In the genomic region with DNA sequence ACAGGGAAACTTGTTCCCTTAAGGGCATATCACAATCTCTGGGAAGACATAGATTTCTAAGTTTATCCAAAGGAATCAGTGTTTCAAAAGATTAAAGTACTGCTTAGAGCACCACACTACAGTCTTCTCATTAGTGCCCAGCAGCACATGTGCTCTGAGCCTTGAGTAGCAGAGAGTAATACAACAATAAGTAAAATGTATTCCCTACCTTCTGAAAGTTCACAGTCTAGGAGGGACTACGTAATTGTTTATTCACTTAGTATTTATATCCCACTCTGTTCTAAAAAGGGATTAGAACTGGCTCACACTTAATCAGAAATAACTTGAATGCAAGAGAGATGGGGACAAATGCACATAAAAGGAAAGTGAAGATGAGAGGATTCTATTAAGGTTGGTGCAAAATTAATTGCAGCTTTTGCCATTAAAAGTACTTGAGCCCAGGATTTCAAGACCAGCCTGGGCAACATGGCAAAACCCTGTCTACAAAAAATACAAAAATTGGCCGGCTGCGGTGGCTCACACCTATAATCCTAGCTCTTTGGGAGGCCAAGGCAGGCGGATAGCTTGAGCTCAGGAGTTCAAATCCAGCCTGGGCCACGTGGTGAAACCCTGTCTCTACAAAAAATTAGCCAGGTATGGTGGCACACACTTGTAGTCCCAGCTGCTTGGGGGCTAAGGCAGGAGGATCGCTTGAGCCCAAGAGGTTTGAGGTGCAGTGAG, we compare ENCODE assay signal across 23 cellular contexts. TPM values are rescaled to one million over a fixed set of nuclear protein-coding genes. Genes with fewer than 3 reads are reported as not detected.
A peak's percentile ranks its signal among the peaks of the same experiment; 100 is the strongest.
DNase-seq lines count a peak whose midpoint lies in the region; FAIRE-seq and TF ChIP-seq lines count a peak whose summit lies in the region.
"Had no signal": no experiment of that assay in that cellular context is flagged by ENCODE, and none has a peak within 500 bp of the region (broad histone marks: within the 10 kb centered on the region; RNA-seq: fewer than 3 reads in every experiment).

No MANE protein-coding gene starts in this region.

- no peak overlapping the region for H3K4me3 ChIP-seq in BLaER1 treated with 17β-estradiol and CSF1 and Interleukin-3, amounts not matched to agents 10 nM and 100 nM
- H3K4me3 ChIP-seq in mucosa of stomach (ENCODE audit: low read length) (no peak overlapping the region), spleen (no peak overlapping the region)
- H3K4me3 ChIP-seq: cardiac muscle cell, HAP-1, SK-N-MC had no signal

- H3K27ac Mint-ChIP-seq in brain = peak overlapping the region in 3 of 5 experiments; percentile 17 to 60 (median 48)
- H3K27ac Mint-ChIP-seq: CD4-positive, CD25-positive, alpha-beta regulatory T cell; naive thymus-derived CD8-positive, alpha-beta T cell; T-helper 1 cell treated with Interleukin-12 subunit alpha and Interleukin-12 subunit beta and Interleukin-4 antibody, amounts not matched to agents 30 μg/mL and 1 μg/mL, for 36 hours had no signal

- no peak overlapping the region for H3K4me3 Mint-ChIP-seq in brain
- H3K4me3 Mint-ChIP-seq: naive thymus-derived CD8-positive, alpha-beta T cell; T-helper 1 cell treated with Interleukin-12 subunit alpha and Interleukin-12 subunit beta and Interleukin-4 antibody, amounts not matched to agents 30 μg/mL and 1 μg/mL, for 36 hours had no signal

- peak; percentile 18 for DNase-seq in spleen
- DNase-seq in AML-193 (lab: John Stamatoyannopoulos, UW) = no peak
- no peak for DNase-seq in Ammon's horn (ENCODE audit: low spot score)
- no peak for DNase-seq in GM19239 (ENCODE audit: insufficient read length, low spot score)
- DNase-seq in amniotic stem cell (lab: John Stamatoyannopoulos, UW) = no peak
- DNase-seq: activated gamma-delta T cell treated with Interleukin-2 at 50 U/mL for 16 hours; CD4-positive, CD25-positive, alpha-beta regulatory T cell; Karpas-422; naive thymus-derived CD8-positive, alpha-beta T cell; NCI-H1694 treated with DMSO at 0.1 percent for 48 hours; NCI-H2171 treated with DMSO at 0.1 percent for 48 hours; NCI-H526; occipital lobe; substantia nigra had no signal

- no peaks in the 10 kb centered on the region for H3K9me3 Mint-ChIP-seq in brain
- H3K9me3 Mint-ChIP-seq: naive thymus-derived CD8-positive, alpha-beta T cell; T-helper 1 cell treated with Interleukin-12 subunit alpha and Interleukin-12 subunit beta and Interleukin-4 antibody, amounts not matched to agents 30 μg/mL and 1 μg/mL, for 36 hours had no signal

- no peaks in the 10 kb centered on the region for H3K27me3 ChIP-seq in BLaER1 treated with 17β-estradiol and CSF1 and Interleukin-3, amounts not matched to agents 10 nM and 100 nM
- H3K27me3 ChIP-seq in mucosa of stomach (ENCODE audit: control insufficient read depth, insufficient read depth, low read length) (no peaks in the 10 kb centered on the region), spleen (replicated peaks in 1 of 7) (no peaks in the 10 kb centered on the region)
- H3K27me3 ChIP-seq: cardiac muscle cell had no signal

- H3K36me3 Mint-ChIP-seq in brain = peaks cover 33% of the 10 kb centered on the region
- H3K36me3 Mint-ChIP-seq: CD4-positive, CD25-positive, alpha-beta regulatory T cell; naive thymus-derived CD8-positive, alpha-beta T cell had no signal

- H3K36me3 ChIP-seq in BLaER1 treated with 17β-estradiol and CSF1 and Interleukin-3, amounts not matched to agents 10 nM and 100 nM = peaks cover 0 to 6% (median 0%) of the 10 kb centered on the region in 11 experiments; a peak in 3 of 22 replicates
- H3K36me3 ChIP-seq in mucosa of stomach (ENCODE audit: control insufficient read depth, insufficient read depth, low read length) (no peaks in the 10 kb centered on the region), spleen (peaks cover 0 to 13% (median 0%) of the 10 kb centered on the region in 6 donors)
- H3K36me3 ChIP-seq: cardiac muscle cell had no signal

- H4K20me1 ChIP-seq in BLaER1 treated with 17β-estradiol and CSF1 and Interleukin-3, amounts not matched to agents 10 nM and 100 nM = no peaks in the 10 kb centered on the region

- H3K4me1 Mint-ChIP-seq in brain = peaks cover 8% of the 10 kb centered on the region

- no peak for TF ChIP-seq POLR2A in spleen (IDR thresholded peaks at IDR 0.05)

- H3K9me3 ChIP-seq in BLaER1 treated with 17β-estradiol and CSF1 and Interleukin-3, amounts not matched to agents 10 nM and 100 nM (replicated peaks in 1 of 11) = no peaks in the 10 kb centered on the region
- H3K9me3 ChIP-seq in mucosa of stomach (ENCODE audit: control insufficient read depth, low read length) = no peaks in the 10 kb centered on the region
- H3K9me3 ChIP-seq in spleen = no peaks in the 10 kb centered on the region
- H3K9me3 ChIP-seq: HAP-1 had no signal

- no peak overlapping the region for H3K27ac ChIP-seq in BLaER1 treated with 17β-estradiol and CSF1 and Interleukin-3, amounts not matched to agents 10 nM and 100 nM
- H3K27ac ChIP-seq in spleen = no peak overlapping the region
- H3K27ac ChIP-seq: cardiac muscle cell, SK-N-MC had no signal

- H3K27me3 Mint-ChIP-seq in brain = no peaks in the 10 kb centered on the region
- H3K27me3 Mint-ChIP-seq: naive thymus-derived CD8-positive, alpha-beta T cell had no signal

- peaks cover 24 to 34% (median 29%) of the 10 kb centered on the region in 10 experiments for H3K4me1 ChIP-seq in BLaER1 treated with 17β-estradiol and CSF1 and Interleukin-3, amounts not matched to agents 10 nM and 100 nM
- H3K4me1 ChIP-seq in mucosa of stomach (ENCODE audit: control insufficient read depth, insufficient read depth, low read length) = peaks cover 14% of the 10 kb centered on the region
- H3K4me1 ChIP-seq in spleen = peaks cover 0 to 24% (median 16%) of the 10 kb centered on the region in 6 donors
- H3K4me1 ChIP-seq: HAP-1 had no signal

- TF ChIP-seq CTCF in brain (conservative IDR thresholded peaks at IDR 0.05) = no peak
- TF ChIP-seq CTCF in spleen (IDR thresholded peaks at IDR 0.05 in 8 of 11, conservative IDR thresholded peaks at IDR 0.05 in 3 of 11) = no peak

- 90 to 97% (median 95%) methylated on average over 6 of the region's 6 CpGs for WGBS in spleen, 5 donors

- H3K4me2 ChIP-seq in BLaER1 treated with 17β-estradiol and CSF1 and Interleukin-3, amounts not matched to agents 10 nM and 100 nM = peak overlapping the region; percentile 52 to 86 (median 76); a peak in 20 of 22 replicates

- intact Hi-C loops in spleen (cut with DNase I; ENCODE audit: low total_unique reads) = no loop called here

- no peak overlapping the region for H3K9ac ChIP-seq in BLaER1 treated with 17β-estradiol and CSF1 and Interleukin-3, amounts not matched to agents 10 nM and 100 nM
- H3K9ac ChIP-seq in mucosa of stomach (ENCODE audit: low read length) = peak overlapping the region; percentile 15

- FAIRE-seq in GM19239 (lab: Jason Lieb, UNC) = no peak
- FAIRE-seq: D721Med, GM12891 had no signal

RNA-seq across cellular contexts. Expression of a gene that starts 9.0 kb away (rescaled TPM):
- polyA plus RNA-seq in brain (ENCODE audit: insufficient read depth, low read depth, low replicate concordance) (1.9 TPM), spleen (1 to 10 TPM; 1.2 to 4.5 (median 1.7) TPM)
- total RNA-seq in spleen = 1 to 10 TPM; 1.3 to 9.2 (median 6.5) TPM
- total RNA-seq: CD4-positive, CD25-positive, alpha-beta regulatory T cell; naive thymus-derived CD8-positive, alpha-beta T cell had no signal
- polyA plus RNA-seq: CD4-positive, CD25-positive, alpha-beta regulatory T cell; naive thymus-derived CD8-positive, alpha-beta T cell had no signal

RNA-seq across cellular contexts. Expression of a gene that starts 42.6 kb away (rescaled TPM):
- 166 TPM for polyA plus RNA-seq in brain (ENCODE audit: insufficient read depth, low read depth, low replicate concordance)
- total RNA-seq in spleen = 100 to 1,000 TPM; 122 to 181 (median 158) TPM
- polyA plus RNA-seq in spleen = 10 to 100 TPM; 42.4 to 74.1 (median 61.0) TPM

RNA-seq across cellular contexts. Expression of a gene that starts 43.3 kb away (rescaled TPM):
- 26.6 TPM for polyA plus RNA-seq in brain (ENCODE audit: insufficient read depth, low read depth, low replicate concordance)
- total RNA-seq in spleen = 10 to 100 TPM; 26.7 to 46.2 (median 35.4) TPM
- polyA plus RNA-seq in spleen = 10 to 100 TPM; 52.9 to 70.5 (median 53.1) TPM
